ENCODE assay signal across 12 cellular contexts in genomic region chr18:63314991-63315662, GRCh38. TPM values are rescaled to one million over a fixed set of nuclear protein-coding genes. Genes with fewer than 3 reads are reported as not detected.
DNase-seq lines count a peak whose midpoint lies in the region; ATAC-seq and TF ChIP-seq lines count a peak whose summit lies in the region.
"Had no signal": no experiment of that assay in that cellular context is flagged by ENCODE, and none has a peak within 500 bp of the region (broad histone marks: within the 10 kb centered on the region; RNA-seq: fewer than 3 reads in every experiment).

No MANE protein-coding gene starts in this region.

- H3K27ac ChIP-seq in naive thymus-derived CD4-positive, alpha-beta T cell (ENCODE audit: low read depth, low read length) = peak overlapping the region; percentile 94

- H3K36me3 Mint-ChIP-seq in activated T-helper 1 cell treated with anti-CD3 and anti-CD28 coated beads, Interleukin-12 subunit alpha, Interleukin-12 subunit beta, Interleukin-2, Interleukin-4 antibody, amounts not matched to agents 30 ng/mL and 10 ng/mL and 1 ng/mL, durations not matched to agents 14 hours and 24 hours and 36 hours (ENCODE audit: low read depth) = peaks cover 61% of the 10 kb centered on the region
- peaks cover 0 to 68% (median 8%) of the 10 kb centered on the region in 5 donors for H3K36me3 Mint-ChIP-seq in naive thymus-derived CD4-positive, alpha-beta T cell

- ATAC-seq in naive thymus-derived CD4-positive, alpha-beta T cell = no peak

- H3K9me3 ChIP-seq in naive thymus-derived CD4-positive, alpha-beta T cell (ENCODE audit: control insufficient read depth in 2 of 3, low read length in 3 of 3) = no peaks in the 10 kb centered on the region

- peak overlapping the region; percentile 94 for H3K4me3 ChIP-seq in naive thymus-derived CD4-positive, alpha-beta T cell (ENCODE audit: low read length)

- H3K27me3 Mint-ChIP-seq in activated T-helper 1 cell treated with anti-CD3 and anti-CD28 coated beads, Interleukin-12 subunit alpha, Interleukin-12 subunit beta, Interleukin-2, Interleukin-4 antibody, amounts not matched to agents 30 ng/mL and 10 ng/mL and 1 ng/mL, durations not matched to agents 14 hours and 24 hours and 36 hours (ENCODE audit: insufficient read depth) = no peaks in the 10 kb centered on the region
- no peaks in the 10 kb centered on the region for H3K27me3 Mint-ChIP-seq in naive thymus-derived CD4-positive, alpha-beta T cell

- H3K9me3 Mint-ChIP-seq in activated T-helper 1 cell treated with anti-CD3 and anti-CD28 coated beads, Interleukin-12 subunit alpha, Interleukin-12 subunit beta, Interleukin-2, Interleukin-4 antibody, amounts not matched to agents 30 ng/mL and 10 ng/mL and 1 ng/mL, durations not matched to agents 14 hours and 24 hours and 36 hours = no peaks in the 10 kb centered on the region
- peaks cover 0 to 2% (median 0%) of the 10 kb centered on the region in 11 donors for H3K9me3 Mint-ChIP-seq in naive thymus-derived CD4-positive, alpha-beta T cell
- H3K9me3 Mint-ChIP-seq: CD14-positive monocyte; dendritic cell treated with granulocyte-macrophage colony-stimulating factor and Interleukin-4, amounts not matched to agents 40 ng/mL and 50 ng/mL, for 4 days had no signal

- POLR2A ChIA-PET in naive thymus-derived CD4-positive, alpha-beta T cell (lab: Charles Lee) = interaction anchor here (0.6 to 2.7 kb wide), 21 partner anchors 8 to 183 kb away, joined by 3 to 16 read pairs (median 5); no protein-coding TSS in a partner anchor

- intact Hi-C loops in activated T-helper 1 cell treated with anti-CD3 and anti-CD28 coated beads, Interleukin-12 subunit alpha, Interleukin-12 subunit beta, Interleukin-2, Interleukin-4 antibody, amounts not matched to agents 30 ng/mL and 10 ng/mL and 1 ng/mL, durations not matched to agents 14 hours and 24 hours and 36 hours (cut with micrococcal nuclease) = loop anchor here (2.0 to 10.0 kb wide), 2 partner anchors 62 to 790 kb away; partner anchors contain the start of gene ZCCHC2
- intact Hi-C loops in naive thymus-derived CD4-positive, alpha-beta T cell (cut with micrococcal nuclease) = loop anchor here (1.0 to 5.0 kb wide), 2 partner anchors 12 to 63 kb away; no protein-coding TSS in a partner anchor

- peak; percentile 28 for DNase-seq in stimulated activated CD4-positive, alpha-beta T cell treated with anti-CD3 and anti-CD28 coated beads, Interleukin-4, amount 100 ng/mL, for 24 hours
- no peak for DNase-seq in stimulated activated CD4-positive, alpha-beta T cell treated with anti-CD3 and anti-CD28 coated beads, Interleukin-4, amount 100 ng/mL, for 1 hour
- no peak for DNase-seq in activated T-helper 1 cell treated with anti-CD3 and anti-CD28 coated beads, Interleukin-12 subunit alpha, Interleukin-12 subunit beta, Interleukin-2, Interleukin-4 antibody, amounts not matched to agents 30 ng/mL and 10 ng/mL and 1 ng/mL, durations not matched to agents 14 hours and 24 hours and 36 hours (ENCODE audit: low spot score)
- DNase-seq in naive thymus-derived CD4-positive, alpha-beta T cell = no peak
- no peak for DNase-seq in NCI-H446 (lab: John Stamatoyannopoulos, UW)
- DNase-seq in NCI-H1417 treated with DMSO at 0.1 percent for 48 hours (lab: John Stamatoyannopoulos, UW) = no peak
- DNase-seq in ecto neural progenitor cell (ENCODE audit: low spot score) = no peak
- DNase-seq in erythroblast (lab: John Stamatoyannopoulos, UW) = no peak
- DNase-seq: Kasumi-1, NCI-H510A had no signal

- peaks cover 23 to 27% of the 10 kb centered on the region in 2 donors for H3K4me1 ChIP-seq in naive thymus-derived CD4-positive, alpha-beta T cell (ENCODE audit: control insufficient read depth in 2 of 2, insufficient read depth in 2 of 2, low read length in 2 of 2)

- peaks cover 65% of the 10 kb centered on the region for H3K4me1 Mint-ChIP-seq in activated T-helper 1 cell treated with anti-CD3 and anti-CD28 coated beads, Interleukin-12 subunit alpha, Interleukin-12 subunit beta, Interleukin-2, Interleukin-4 antibody, amounts not matched to agents 30 ng/mL and 10 ng/mL and 1 ng/mL, durations not matched to agents 14 hours and 24 hours and 36 hours (ENCODE audit: low read depth)
- peaks cover 43 to 75% (median 64%) of the 10 kb centered on the region in 7 donors for H3K4me1 Mint-ChIP-seq in naive thymus-derived CD4-positive, alpha-beta T cell

- peaks cover 0 to 6% (median 0%) of the 10 kb centered on the region in 3 experiments for H3K36me3 ChIP-seq in naive thymus-derived CD4-positive, alpha-beta T cell (ENCODE audit: control insufficient read depth in 2 of 3, insufficient read depth in 3 of 3, low read length in 3 of 3)

- H3K4me3 Mint-ChIP-seq in activated T-helper 1 cell treated with anti-CD3 and anti-CD28 coated beads, Interleukin-12 subunit alpha, Interleukin-12 subunit beta, Interleukin-2, Interleukin-4 antibody, amounts not matched to agents 30 ng/mL and 10 ng/mL and 1 ng/mL, durations not matched to agents 14 hours and 24 hours and 36 hours = peak overlapping the region; percentile 96
- peak overlapping the region; percentile 84 to 99 (median 94) for H3K4me3 Mint-ChIP-seq in naive thymus-derived CD4-positive, alpha-beta T cell
- H3K4me3 Mint-ChIP-seq: CD14-positive monocyte; dendritic cell treated with granulocyte-macrophage colony-stimulating factor and Interleukin-4, amounts not matched to agents 40 ng/mL and 50 ng/mL, for 4 days had no signal

- no peak for TF ChIP-seq POLR2A in erythroblast (IDR thresholded peaks at IDR 0.05; ENCODE audit: low read length)

- CTCF ChIA-PET in naive thymus-derived CD4-positive, alpha-beta T cell (lab: Charles Lee) = interaction anchor here (0.9 to 2.9 kb wide), 8 partner anchors 11 to 183 kb away, joined by 3 to 13 read pairs (median 4); no protein-coding TSS in a partner anchor

- H3K27me3 ChIP-seq in naive thymus-derived CD4-positive, alpha-beta T cell (ENCODE audit: control insufficient read depth in 2 of 2, insufficient read depth in 2 of 2, low read length in 2 of 2) = no peaks in the 10 kb centered on the region

- peak overlapping the region; percentile 62 for H3K27ac Mint-ChIP-seq in activated T-helper 1 cell treated with anti-CD3 and anti-CD28 coated beads, Interleukin-12 subunit alpha, Interleukin-12 subunit beta, Interleukin-2, Interleukin-4 antibody, amounts not matched to agents 30 ng/mL and 10 ng/mL and 1 ng/mL, durations not matched to agents 14 hours and 24 hours and 36 hours
- peak overlapping the region; percentile 57 to 98 (median 80) for H3K27ac Mint-ChIP-seq in naive thymus-derived CD4-positive, alpha-beta T cell
- H3K27ac Mint-ChIP-seq: dendritic cell treated with granulocyte-macrophage colony-stimulating factor and Interleukin-4, amounts not matched to agents 40 ng/mL and 50 ng/mL, for 4 days had no signal

RNA-seq across cellular contexts. Expression of gene BCL2, which starts 4.4 kb away (rescaled TPM):
- total RNA-seq in activated T-helper 1 cell treated with anti-CD3 and anti-CD28 coated beads, Interleukin-12 subunit alpha, Interleukin-12 subunit beta, Interleukin-2, Interleukin-4 antibody, amounts not matched to agents 30 ng/mL and 10 ng/mL and 1 ng/mL, durations not matched to agents 14 hours and 24 hours and 36 hours = 95.9 and 97.1 TPM in 2 replicates
- total RNA-seq in naive thymus-derived CD4-positive, alpha-beta T cell = 100 to 1,000 TPM in 3 of 5 experiments, 10 to 100 TPM in 2; 38.3 to 154 (median 126) TPM
- polyA plus RNA-seq in naive thymus-derived CD4-positive, alpha-beta T cell = 10 to 100 TPM; 32.7 to 39.6 TPM

RNA-seq across cellular contexts. Expression of gene KDSR, which starts 51.9 kb away (rescaled TPM):
- 72.2 and 83.5 TPM in 2 replicates for total RNA-seq in activated T-helper 1 cell treated with anti-CD3 and anti-CD28 coated beads, Interleukin-12 subunit alpha, Interleukin-12 subunit beta, Interleukin-2, Interleukin-4 antibody, amounts not matched to agents 30 ng/mL and 10 ng/mL and 1 ng/mL, durations not matched to agents 14 hours and 24 hours and 36 hours
- 10 to 100 TPM; 24.4 to 57.9 (median 46.9) TPM for total RNA-seq in naive thymus-derived CD4-positive, alpha-beta T cell
- polyA plus RNA-seq in naive thymus-derived CD4-positive, alpha-beta T cell = 10 to 100 TPM; 58.3 to 62.4 TPM
